Comparison of ENCODE assay signal across 16 cellular contexts in genomic region chr6:134550604-134551003, GRCh38.
DNase-seq lines count a peak whose midpoint lies in the region; ATAC-seq, FAIRE-seq and TF ChIP-seq lines count a peak whose summit lies in the region.
"Had no signal": no experiment of that assay in that cellular context is flagged by ENCODE, and none has a peak within 500 bp of the region (broad histone marks: within the 10 kb centered on the region; RNA-seq: fewer than 3 reads in every experiment).

No MANE protein-coding gene starts in this region.

- no TSS peak for BruUV-seq in GM12878 (replicated peaks; lab: Mats Ljungman, UMichigan)

- ATAC-seq in heart left ventricle: peak in 1 of 4 donors; percentile 82
- ATAC-seq in left cardiac atrium: no peak
- ATAC-seq in GM12878: no peak
- no peak for ATAC-seq in GM18870 (IDR thresholded peaks at IDR 0.05; ENCODE audit: unreplicated experiment)
- ATAC-seq: activated CD4-positive, CD25-positive, alpha-beta regulatory T cell treated with anti-CD3 and anti-CD28 coated beads, Interleukin-2, amount 50 U/mL, for 24 hours had no signal

- H3K4me1 ChIP-seq in heart left ventricle (peaks cover 0 to 20% (median 8%) of the 10 kb centered on the region in 12 donors), GM12878 (ENCODE audit: control insufficient read depth, insufficient read depth, low read length) (no peaks in the 10 kb centered on the region)

- no peaks in the 10 kb centered on the region for H4K20me1 ChIP-seq in GM12878 (ENCODE audit: control insufficient read depth, insufficient read depth)

- no peak for TF ChIP-seq EP300 in GM12878 (IDR thresholded peaks at IDR 0.05; ENCODE audit: borderline replicate concordance in 1 of 2, control insufficient read depth in 1 of 2, low read depth in 2 of 2, low read length in 2 of 2)

- H3K4me2 ChIP-seq in GM12878 (ENCODE audit: control insufficient read depth, insufficient read depth): no peak overlapping the region

- DNase-seq in heart left ventricle (peak in 2 of 5 donors; percentile 27 to 31), left cardiac atrium (no peak), GM12878 (ENCODE audit: low read depth, low spot score) (no peak), iPS DF 4.7 (ENCODE audit: extremely low read depth, low spot score) (peak; percentile 22), urothelium cell line (ENCODE audit: low spot score) (peak; percentile 44), islet precursor cell (no peak)
- no peak for DNase-seq in activated T-cell treated with anti-CD3 and anti-CD28 coated beads, Interleukin-2, amount 50 U/mL, for 48 hours
- DNase-seq: 8988T; activated naive CD8-positive, alpha-beta T cell treated with anti-CD3 and anti-CD28 coated beads for 36 hours; activated T-cell treated with anti-CD3 and anti-CD28 coated beads for 4 hours; cortex of kidney; NCI-H1048; nephron progenitor cell had no signal

- RAD21 ChIA-PET in GM12878 (lab: Charles Lee; ENCODE audit: unreplicated experiment): no interaction called here

- H3K27ac ChIP-seq in heart left ventricle: peak overlapping the region in 10 of 12 donors; percentile 7 to 55 (median 30)
- no peak overlapping the region for H3K27ac ChIP-seq in GM12878 (ENCODE audit: control insufficient read depth, insufficient read depth)

- no peak for TF ChIP-seq RAD21 in GM12878 (IDR thresholded peaks at IDR 0.05; ENCODE audit: insufficient read depth, low read depth, low read length)

- H3K27me3 ChIP-seq in heart left ventricle: no peaks in the 10 kb centered on the region
- H3K27me3 ChIP-seq in GM12878 (replicated peaks in 1 of 2; ENCODE audit: control insufficient read depth in 2 of 2, insufficient read depth in 2 of 2, low read length in 1 of 2): no peaks in the 10 kb centered on the region

- H3K9me3 ChIP-seq in heart left ventricle (no peaks in the 10 kb centered on the region), GM12878 (replicated peaks; ENCODE audit: control insufficient read depth, insufficient read depth, low read length) (no peaks in the 10 kb centered on the region)

- intact Hi-C loops in heart left ventricle (cut with DNase I): no loop called here
- intact Hi-C loops in left cardiac atrium (cut with DNase I): no loop called here
- intact Hi-C loops in GM12878 (cut with micrococcal nuclease; ENCODE audit: unreplicated experiment): no loop called here

- SMC1A ChIA-PET in GM12878 (lab: Charles Lee; ENCODE audit: uncharacterized antibody, unreplicated experiment): interaction anchor here (0.8 kb wide), 1 partner anchor 90 kb away, joined by 3 read pairs; no protein-coding TSS in a partner anchor

- H3K36me3 ChIP-seq in heart left ventricle (no peaks in the 10 kb centered on the region), GM12878 (ENCODE audit: control insufficient read depth in 2 of 2, insufficient read depth in 2 of 2, low read length in 1 of 2) (no peaks in the 10 kb centered on the region)

- peak; percentile 59 for FAIRE-seq in GM12878 (lab: Jason Lieb, UNC)
- FAIRE-seq in urothelium cell line (lab: Jason Lieb, UNC): no peak

- no peak overlapping the region for H3K9ac ChIP-seq in GM12878 (ENCODE audit: control insufficient read depth, insufficient read depth, low read length)

- H3K4me3 ChIP-seq in heart left ventricle (no peak overlapping the region), GM12878 (no peak overlapping the region)
- H3K4me3 ChIP-seq: skin epidermis had no signal

- no peaks in the 10 kb centered on the region for H3K79me2 ChIP-seq in GM12878 (ENCODE audit: control insufficient read depth, insufficient read depth, low read length)

- CTCF ChIA-PET in GM12878 (lab: Yijun Ruan, JAX): no interaction called here

- TF ChIP-seq POLR2A in heart left ventricle (IDR thresholded peaks at IDR 0.05): no peak
- no peak for TF ChIP-seq POLR2A in GM12878 (IDR thresholded peaks at IDR 0.05; ENCODE audit: low read depth, low read length)

- in situ Hi-C loops in GM12878 (cut with MboI): no loop called here

- POLR2A ChIA-PET in GM12878 (lab: Charles Lee): no interaction called here

- no peak for TF ChIP-seq CTCF in heart left ventricle (IDR thresholded peaks at IDR 0.05)
- no peak for TF ChIP-seq CTCF in GM12878 (IDR thresholded peaks at IDR 0.05 in 2 of 3, conservative IDR thresholded peaks at IDR 0.05 in 1 of 3; ENCODE audit: control insufficient read depth in 2 of 3, extremely low read depth in 1 of 3, insufficient read depth in 1 of 3, low read depth in 3 of 3, low read length in 3 of 3)

- H2AFZ ChIP-seq in GM12878 (ENCODE audit: control insufficient read depth, low read depth, low read length): no peak overlapping the region

- WGBS in heart left ventricle, 4 donors: 48 to 57% (median 53%) methylated on average over 3 of the region's 3 CpGs
- 58% methylated on average over 3 of the region's 3 CpGs for WGBS in GM12878 (ENCODE audit: insufficient coverage, insufficient replicate concordance, low lambda C conversion rate, missing lambda C conversion rate)

TF ChIP-seq in GM12878, 131 proteins besides CTCF, POLR2A, EP300 and RAD21:
- no peak for TF ChIP-seq WRNIP1 (IDR thresholded peaks at IDR 0.05; ENCODE audit: borderline replicate concordance, low read depth, low read length)
- TF ChIP-seq ZZZ3 (IDR thresholded peaks at IDR 0.05; ENCODE audit: control insufficient read depth, insufficient read length, low read depth): no peak
- no peak for TF ChIP-seq CEBPB (IDR thresholded peaks at IDR 0.05; ENCODE audit: borderline replicate concordance in 1 of 2, low read depth in 2 of 2, low read length in 2 of 2)
- no peak for TF ChIP-seq MAX (IDR thresholded peaks at IDR 0.05; ENCODE audit: low read depth, low read length)

Comparison
In these comparisons a context has a peak if more than half of its experiments do, and no peak if none do; other contexts are left out.
1. DNase-seq: peak in iPS DF 4.7 (single experiment) and urothelium cell line (single experiment); none in left cardiac atrium (single experiment), GM12878 (single experiment), activated T-cell treated with anti-CD3 and anti-CD28 coated beads, Interleukin-2, amount 50 U/mL, for 48 hours (0 of 2) and islet precursor cell (single experiment).